31 cellular contexts compared by ENCODE assay signal in the genomic region with DNA sequence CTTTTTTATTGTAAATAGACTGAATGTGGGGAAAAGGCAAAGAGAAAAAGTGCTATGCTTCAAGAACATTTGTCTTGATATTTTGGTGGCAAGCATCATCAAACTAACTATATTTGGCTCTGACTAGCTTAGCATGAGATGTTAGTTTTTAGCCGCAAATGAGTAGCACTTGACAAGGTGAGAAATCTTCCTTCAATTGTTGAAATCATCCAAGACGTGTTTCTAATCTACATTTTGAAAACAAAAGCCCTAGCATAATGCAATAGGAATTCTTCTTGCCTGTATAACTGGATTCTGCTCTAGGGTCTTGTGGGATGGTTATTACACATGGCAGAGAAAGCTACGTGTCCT.
DNase-seq lines count a peak whose midpoint lies in the region; ATAC-seq and TF ChIP-seq lines count a peak whose summit lies in the region.
"Had no signal": no experiment of that assay in that cellular context is flagged by ENCODE, and none has a peak within 500 bp of the region (broad histone marks: within the 10 kb centered on the region; RNA-seq: fewer than 3 reads in every experiment).

No MANE protein-coding gene starts in this region.

- H3K9me3 ChIP-seq in gastroesophageal sphincter (no peaks in the 10 kb centered on the region), muscle layer of colon (ENCODE audit: low read length) (no peaks in the 10 kb centered on the region), thyroid gland (no peaks in the 10 kb centered on the region)
- H3K9me3 ChIP-seq: BLaER1, ovary, upper lobe of left lung had no signal

- TF ChIP-seq POLR2A in gastroesophageal sphincter (IDR thresholded peaks at IDR 0.05): no peak
- TF ChIP-seq POLR2A in thyroid gland (IDR thresholded peaks at IDR 0.05): no peak

- DNase-seq in thyroid gland (no peak), activated gamma-delta T cell treated with Interleukin-2 at 50 U/mL for 16 hours (no peak), OCI-M1 (lab: John Stamatoyannopoulos, UW) (no peak), DMS79 (lab: John Stamatoyannopoulos, UW) (no peak)
- DNase-seq: activated CD4-positive, alpha-beta T cell treated with anti-CD3 and anti-CD28 coated beads for 1 hour; activated CD8-positive, alpha-beta T cell treated with anti-CD3 and anti-CD28 coated beads for 36 hours; activated naive CD4-positive, alpha-beta T cell treated with anti-CD3 and anti-CD28 coated beads, Interleukin-2, amount 50 U/mL, for 16 hours; amniotic stem cell; cortex of kidney; DMS153; effector memory CD4-positive, alpha-beta T cell; erythroblast; H7; head of caudate nucleus; NCI-H2029; NCI-H524; ovary; PC-3; right cardiac atrium; SHP77 treated with DMSO at 0.1 percent for 48 hours; stimulated activated CD4-positive, alpha-beta T cell treated with anti-CD3 and anti-CD28 coated beads, Interleukin-12 subunit alpha, Interleukin-12 subunit beta, amount 100 ng/mL, for 4 hours; stimulated activated CD4-positive, alpha-beta T cell treated with anti-CD3 and anti-CD28 coated beads, Interleukin-4, amount 100 ng/mL, for 1 hour; upper lobe of left lung had no signal

- no peak overlapping the region for H3K9ac ChIP-seq in muscle layer of colon (ENCODE audit: low read length)
- H3K9ac ChIP-seq: BLaER1 had no signal

- TF ChIP-seq CTCF in brain (conservative IDR thresholded peaks at IDR 0.05): no peak
- TF ChIP-seq CTCF in gastroesophageal sphincter (IDR thresholded peaks at IDR 0.05): no peak
- no peak for TF ChIP-seq CTCF in thyroid gland (IDR thresholded peaks at IDR 0.05)

- ATAC-seq in gastroesophageal sphincter: no peak
- ATAC-seq: activated CD8-positive, alpha-beta T cell treated with anti-CD3 and anti-CD28 coated beads for 36 hours; activated T-helper 17 cell treated with anti-CD3 and anti-CD28 coated beads, Interleukin-2, amount 50 U/mL, for 72 hours; PC-3; right cardiac atrium had no signal

- intact Hi-C loops in thyroid gland (cut with DNase I): no loop called here

- H3K27ac ChIP-seq in gastroesophageal sphincter: peak overlapping the region; percentile 72 to 82 (median 76)
- peak overlapping the region; percentile 57 for H3K27ac ChIP-seq in muscle layer of colon (ENCODE audit: low read depth, low read length)
- peak overlapping the region; percentile 69 to 80 (median 70) for H3K27ac ChIP-seq in thyroid gland
- H3K27ac ChIP-seq: BLaER1, HL-60, ovary had no signal

- peak overlapping the region in 4 of 5 experiments; percentile 19 to 74 (median 59) for H3K27ac Mint-ChIP-seq in brain
- H3K27ac Mint-ChIP-seq: activated CD8-positive, alpha-beta T cell treated with anti-CD3 and anti-CD28 coated beads for 36 hours; activated T-helper 17 cell treated with anti-CD3 and anti-CD28 coated beads, Interleukin-2, amount 50 U/mL, for 72 hours; memory B cell had no signal

- H3K27me3 Mint-ChIP-seq in brain: no peaks in the 10 kb centered on the region

- no peak for TF ChIP-seq EP300 in gastroesophageal sphincter (IDR thresholded peaks at IDR 0.05)

- H3K27me3 ChIP-seq in gastroesophageal sphincter (no peaks in the 10 kb centered on the region), muscle layer of colon (ENCODE audit: control insufficient read depth in 1 of 2, insufficient read depth in 2 of 2, low read length in 2 of 2) (no peaks in the 10 kb centered on the region), thyroid gland (no peaks in the 10 kb centered on the region)
- H3K27me3 ChIP-seq: BLaER1, ovary, upper lobe of left lung had no signal

- H3K9me3 Mint-ChIP-seq in brain: peaks cover 0 to 3% (median 0%) of the 10 kb centered on the region in 5 experiments
- H3K9me3 Mint-ChIP-seq: activated CD8-positive, alpha-beta T cell treated with anti-CD3 and anti-CD28 coated beads for 36 hours; activated T-helper 17 cell treated with anti-CD3 and anti-CD28 coated beads, Interleukin-2, amount 50 U/mL, for 72 hours; memory B cell; neural crest cell had no signal

- H3K4me1 ChIP-seq in gastroesophageal sphincter (peaks cover 14 to 91% (median 32%) of the 10 kb centered on the region in 3 donors), muscle layer of colon (ENCODE audit: insufficient read depth, low read length) (peaks cover 45% of the 10 kb centered on the region), thyroid gland (peaks cover 52 to 69% of the 10 kb centered on the region in 2 donors)

- 33 to 59% methylated on average over 2 to 3 of the region's 3 CpGs for WGBS in gastroesophageal sphincter (ENCODE audit: low coverage in 1 of 2), 2 donors
- WGBS in thyroid gland, 2 donors: 70 to 71% methylated on average over 3 of the region's 3 CpGs

- H3K4me3 ChIP-seq in gastroesophageal sphincter (no peak overlapping the region), muscle layer of colon (ENCODE audit: low read depth in 1 of 2, low read length in 2 of 2) (no peak overlapping the region), thyroid gland (replicated peaks in 1 of 3) (no peak overlapping the region)
- H3K4me3 ChIP-seq: BLaER1, ovary, upper lobe of left lung had no signal

- H3K4me3 Mint-ChIP-seq in brain: no peak overlapping the region
- H3K4me3 Mint-ChIP-seq: activated CD8-positive, alpha-beta T cell treated with anti-CD3 and anti-CD28 coated beads for 36 hours; activated T-helper 17 cell treated with anti-CD3 and anti-CD28 coated beads, Interleukin-2, amount 50 U/mL, for 72 hours; memory B cell; neural crest cell had no signal

- H3K36me3 ChIP-seq in gastroesophageal sphincter (no peaks in the 10 kb centered on the region), muscle layer of colon (ENCODE audit: insufficient read depth, low read length) (no peaks in the 10 kb centered on the region), thyroid gland (no peaks in the 10 kb centered on the region)
- H3K36me3 ChIP-seq: BLaER1, ovary, upper lobe of left lung had no signal

- peaks cover 72% of the 10 kb centered on the region for H3K4me1 Mint-ChIP-seq in brain
- H3K4me1 Mint-ChIP-seq: activated T-helper 17 cell treated with anti-CD3 and anti-CD28 coated beads, Interleukin-2, amount 50 U/mL, for 72 hours; memory B cell had no signal

- peaks cover 22% of the 10 kb centered on the region for H3K36me3 Mint-ChIP-seq in brain
- H3K36me3 Mint-ChIP-seq: memory B cell had no signal
